Comparison of ENCODE assay signal across 11 cellular contexts in the genomic region with DNA sequence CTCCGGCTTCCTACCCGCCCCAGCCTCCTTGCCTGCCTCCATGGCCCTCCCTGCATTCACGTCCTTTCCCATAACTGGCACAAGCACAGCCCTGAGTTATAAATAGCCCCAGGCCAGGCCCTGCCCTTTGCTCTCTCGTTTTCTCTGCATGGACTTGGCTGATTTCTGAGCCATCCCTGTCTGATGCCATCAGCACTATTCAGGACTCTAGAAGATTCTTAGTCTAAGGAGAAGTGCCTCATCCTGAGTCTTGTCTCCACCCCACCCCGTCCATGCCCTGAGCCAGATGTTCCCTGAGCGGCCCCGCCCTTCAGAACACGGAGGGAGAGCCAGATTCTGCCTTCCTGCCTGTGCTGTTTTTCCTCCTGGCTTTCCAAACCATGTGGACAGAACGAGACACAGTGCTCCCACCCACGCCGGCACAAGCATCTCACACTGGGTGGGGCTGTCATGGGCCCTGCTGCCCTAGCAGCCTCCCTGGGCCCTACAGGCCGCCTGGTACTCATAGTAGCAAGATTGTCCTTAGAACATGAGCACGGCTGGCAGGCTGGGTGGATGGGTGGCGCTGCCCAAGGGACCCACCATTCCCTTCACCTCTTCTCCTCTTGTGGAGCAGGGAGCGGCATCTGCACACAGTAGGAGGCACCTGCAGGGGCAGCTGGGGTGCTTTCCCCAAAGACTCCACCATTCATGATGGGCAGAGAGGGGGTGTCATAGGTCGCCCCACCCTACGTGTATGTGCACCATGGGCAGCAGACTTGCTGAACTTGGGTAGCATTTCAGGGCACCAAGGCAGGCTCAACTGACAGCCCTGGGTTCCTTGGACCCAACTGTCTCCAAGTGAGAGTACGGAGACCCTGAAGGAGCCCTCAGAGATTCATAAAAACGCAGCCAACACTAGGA.
A peak's percentile ranks its signal among the peaks of the same experiment; 100 is the strongest.
DNase-seq lines count a peak whose midpoint lies in the region; ATAC-seq and TF ChIP-seq lines count a peak whose summit lies in the region.
"Had no signal": no experiment of that assay in that cellular context is flagged by ENCODE, and none has a peak within 500 bp of the region (broad histone marks: within the 10 kb centered on the region; RNA-seq: fewer than 3 reads in every experiment).

No MANE protein-coding gene starts in this region.

- H3K9me3 Mint-ChIP-seq in activated CD8-positive, alpha-beta T cell treated with anti-CD3 and anti-CD28 coated beads, Interleukin-2, amount 10 ng/mL, durations not matched to agents 7 days and 5 days (ENCODE audit: insufficient read depth) = no peaks in the 10 kb centered on the region
- H3K9me3 Mint-ChIP-seq in neural crest cell = no peaks in the 10 kb centered on the region
- H3K9me3 Mint-ChIP-seq: T-helper 2 cell treated with Interferon-gamma antibody and Interleukin-4, amounts not matched to agents 5 μg/mL and 100 μg/mL, for 36 hours had no signal

- peak overlapping the region; percentile 32 for H3K27ac Mint-ChIP-seq in activated CD8-positive, alpha-beta T cell treated with anti-CD3 and anti-CD28 coated beads, Interleukin-2, amount 10 ng/mL, durations not matched to agents 7 days and 5 days
- H3K27ac Mint-ChIP-seq in neural crest cell (ENCODE audit: unreplicated experiment) = peak overlapping the region; percentile 13
- H3K27ac Mint-ChIP-seq: T-helper 2 cell treated with Interferon-gamma antibody and Interleukin-4, amounts not matched to agents 5 μg/mL and 100 μg/mL, for 36 hours had no signal

- no peaks in the 10 kb centered on the region for H3K36me3 Mint-ChIP-seq in activated CD8-positive, alpha-beta T cell treated with anti-CD3 and anti-CD28 coated beads, Interleukin-2, amount 10 ng/mL, durations not matched to agents 7 days and 5 days (ENCODE audit: low read depth)
- H3K36me3 Mint-ChIP-seq in neural crest cell (ENCODE audit: low read depth) = no peaks in the 10 kb centered on the region

- POLR2A ChIA-PET in activated CD8-positive, alpha-beta T cell treated with anti-CD3 and anti-CD28 coated beads, Interleukin-2, amount 10 ng/mL, durations not matched to agents 7 days and 5 days (lab: Charles Lee) = no interaction called here

- peaks cover 1% of the 10 kb centered on the region for H3K4me1 Mint-ChIP-seq in activated CD8-positive, alpha-beta T cell treated with anti-CD3 and anti-CD28 coated beads, Interleukin-2, amount 10 ng/mL, durations not matched to agents 7 days and 5 days (ENCODE audit: low read depth)
- peaks cover 10% of the 10 kb centered on the region for H3K4me1 Mint-ChIP-seq in neural crest cell

- H3K4me3 Mint-ChIP-seq in activated CD8-positive, alpha-beta T cell treated with anti-CD3 and anti-CD28 coated beads, Interleukin-2, amount 10 ng/mL, durations not matched to agents 7 days and 5 days = no peak overlapping the region
- H3K4me3 Mint-ChIP-seq in neural crest cell = no peak overlapping the region
- H3K4me3 Mint-ChIP-seq: T-helper 2 cell treated with Interferon-gamma antibody and Interleukin-4, amounts not matched to agents 5 μg/mL and 100 μg/mL, for 36 hours had no signal

- ATAC-seq in activated CD8-positive, alpha-beta T cell treated with anti-CD3 and anti-CD28 coated beads, Interleukin-2, amount 10 ng/mL, durations not matched to agents 7 days and 5 days = no peak
- no peak for ATAC-seq in GM21528 (IDR thresholded peaks at IDR 0.05; ENCODE audit: low FRiP score, unreplicated experiment)
- no peak for ATAC-seq in HG03521 (IDR thresholded peaks at IDR 0.05; ENCODE audit: unreplicated experiment)
- no peak for ATAC-seq in HG02623 (IDR thresholded peaks at IDR 0.05; ENCODE audit: unreplicated experiment)

- no peaks in the 10 kb centered on the region for H3K27me3 Mint-ChIP-seq in activated CD8-positive, alpha-beta T cell treated with anti-CD3 and anti-CD28 coated beads, Interleukin-2, amount 10 ng/mL, durations not matched to agents 7 days and 5 days (ENCODE audit: low read depth)
- H3K27me3 Mint-ChIP-seq in neural crest cell (ENCODE audit: low read depth) = no peaks in the 10 kb centered on the region

- DNase-seq in AG08396 (ENCODE audit: low spot score) (peak; percentile 78), fibroblast of the conjunctiva (ENCODE audit: low read depth) (peak; percentile 39), neural crest cell (ENCODE audit: low read depth, low spot score) (no peak), glomerular visceral epithelial cell (ENCODE audit: extremely low spot score) (no peak)
- no peak for DNase-seq in activated CD8-positive, alpha-beta T cell treated with anti-CD3 and anti-CD28 coated beads, Interleukin-2, amount 10 ng/mL, durations not matched to agents 7 days and 5 days
- DNase-seq: BE2C, NCI-H2029 had no signal

- CTCF ChIA-PET in activated CD8-positive, alpha-beta T cell treated with anti-CD3 and anti-CD28 coated beads, Interleukin-2, amount 10 ng/mL, durations not matched to agents 7 days and 5 days (lab: Charles Lee) = no interaction called here

- no peak for TF ChIP-seq CTCF in neural crest cell (conservative IDR thresholded peaks at IDR 0.05)

Comparison
In these comparisons a context has a peak if more than half of its experiments do, and no peak if none do; other contexts are left out.
1. DNase-seq: peak in AG08396 (single experiment) and fibroblast of the conjunctiva (single experiment); none in activated CD8-positive, alpha-beta T cell treated with anti-CD3 and anti-CD28 coated beads, Interleukin-2, amount 10 ng/mL, durations not matched to agents 7 days and 5 days (single experiment), neural crest cell (single experiment) and glomerular visceral epithelial cell (single experiment).